Comparison of ENCODE assay signal across 17 cellular contexts in the genomic region with DNA sequence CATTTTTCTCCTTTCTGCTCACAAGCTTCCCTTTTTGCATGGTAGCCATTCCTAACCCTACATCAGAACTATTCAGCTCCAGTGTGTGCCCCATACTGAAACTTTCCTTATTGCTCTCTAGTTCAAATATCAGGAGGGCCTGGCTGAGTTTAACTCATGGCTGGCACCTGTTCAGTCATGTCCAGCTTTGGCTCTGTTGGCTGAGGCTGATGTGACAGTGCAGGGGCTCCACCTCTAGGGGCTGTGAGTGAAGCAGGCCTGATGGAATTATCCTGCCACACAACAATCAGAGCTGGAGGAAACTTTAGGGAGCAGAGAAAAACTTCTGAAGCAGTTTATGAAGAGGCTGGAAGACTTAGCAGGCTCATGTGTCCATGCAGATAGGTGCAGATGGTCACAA. TPM values are rescaled to one million over a fixed set of nuclear protein-coding genes. Genes with fewer than 3 reads are reported as not detected.
DNase-seq lines count a peak whose midpoint lies in the region; ATAC-seq and TF ChIP-seq lines count a peak whose summit lies in the region.
"Had no signal": no experiment of that assay in that cellular context is flagged by ENCODE, and none has a peak within 500 bp of the region (broad histone marks: within the 10 kb centered on the region; RNA-seq: fewer than 3 reads in every experiment).

No MANE protein-coding gene starts in this region.

- CTCF ChIA-PET in activated naive CD4-positive, alpha-beta T cell treated with anti-CD3 and anti-CD28 coated beads for 36 hours (lab: Charles Lee): interaction anchor here (1.0 to 1.4 kb wide), 2 partner anchors 9 to 16 kb away, joined by 4 to 6 read pairs; a partner anchor contains a TSS
- CTCF ChIA-PET in activated CD8-positive, alpha-beta T cell treated with anti-CD3 and anti-CD28 coated beads for 36 hours (lab: Charles Lee): interaction anchor here (0.6 kb wide), 1 partner anchor 49 kb away, joined by 3 read pairs; no protein-coding TSS in a partner anchor

- H3K4me1 Mint-ChIP-seq in activated naive CD4-positive, alpha-beta T cell treated with anti-CD3 and anti-CD28 coated beads for 36 hours (ENCODE audit: low read depth): no peaks in the 10 kb centered on the region
- H3K4me1 Mint-ChIP-seq in activated CD8-positive, alpha-beta T cell treated with anti-CD3 and anti-CD28 coated beads for 36 hours (ENCODE audit: low read depth): no peaks in the 10 kb centered on the region
- H3K4me1 Mint-ChIP-seq in chondrocyte (ENCODE audit: low read depth): no peaks in the 10 kb centered on the region
- H3K4me1 Mint-ChIP-seq: CD14-positive monocyte had no signal

- peak overlapping the region in 2 of 3 donors; percentile 24 to 58 for H3K9ac ChIP-seq in skeletal muscle tissue (ENCODE audit: low read depth in 1 of 3, low read length in 3 of 3)

- no peak for DNase-seq in activated naive CD4-positive, alpha-beta T cell treated with anti-CD3 and anti-CD28 coated beads for 36 hours
- DNase-seq in activated naive CD4-positive, alpha-beta T cell treated with anti-CD3 and anti-CD28 coated beads, Interleukin-2, amount 50 U/mL, for 16 hours: no peak
- DNase-seq in activated CD8-positive, alpha-beta T cell treated with anti-CD3 and anti-CD28 coated beads for 36 hours: no peak
- DNase-seq in left lobe of liver (ENCODE audit: low spot score): no peak
- DNase-seq in germinal center (ENCODE audit: low spot score): no peak
- no peak for DNase-seq in RKO (ENCODE audit: low spot score)
- DNase-seq in chondrocyte (ENCODE audit: low spot score): no peak
- DNase-seq: COR-L47, DMS53, HCEC 1CT, NCI-H1048, NCI-H146, NCI-H2081 treated with DMSO at 0.1 percent for 48 hours, NCI-H524, RPMI8226 had no signal

- peaks cover 14 to 28% (median 15%) of the 10 kb centered on the region in 3 donors for H3K4me1 ChIP-seq in skeletal muscle tissue (ENCODE audit: control insufficient read depth in 3 of 3, insufficient read depth in 3 of 3, low read length in 3 of 3)

- H3K9me3 Mint-ChIP-seq in activated naive CD4-positive, alpha-beta T cell treated with anti-CD3 and anti-CD28 coated beads for 36 hours: no peaks in the 10 kb centered on the region
- no peaks in the 10 kb centered on the region for H3K9me3 Mint-ChIP-seq in activated CD8-positive, alpha-beta T cell treated with anti-CD3 and anti-CD28 coated beads for 36 hours
- no peaks in the 10 kb centered on the region for H3K9me3 Mint-ChIP-seq in chondrocyte (ENCODE audit: low read depth)
- H3K9me3 Mint-ChIP-seq: CD14-positive monocyte had no signal

- peak overlapping the region; percentile 27 for H3K27ac ChIP-seq in skeletal muscle tissue (ENCODE audit: low read depth, low read length)

- no peak for TF ChIP-seq CTCF in activated CD8-positive, alpha-beta T cell treated with anti-CD3 and anti-CD28 coated beads for 36 hours (IDR thresholded peaks at IDR 0.05)
- no peak for TF ChIP-seq CTCF in chondrocyte (IDR thresholded peaks at IDR 0.05)

- H3K27me3 Mint-ChIP-seq in activated naive CD4-positive, alpha-beta T cell treated with anti-CD3 and anti-CD28 coated beads for 36 hours (ENCODE audit: low read depth): no peaks in the 10 kb centered on the region
- no peaks in the 10 kb centered on the region for H3K27me3 Mint-ChIP-seq in activated CD8-positive, alpha-beta T cell treated with anti-CD3 and anti-CD28 coated beads for 36 hours
- H3K27me3 Mint-ChIP-seq in chondrocyte (ENCODE audit: low read depth): no peaks in the 10 kb centered on the region

- POLR2A ChIA-PET in activated CD8-positive, alpha-beta T cell treated with anti-CD3 and anti-CD28 coated beads for 36 hours (lab: Charles Lee): interaction anchor here (1.3 kb wide), 1 partner anchor 11 kb away, joined by 4 read pairs; no protein-coding TSS in a partner anchor

- no peaks in the 10 kb centered on the region for H3K27me3 ChIP-seq in skeletal muscle tissue (ENCODE audit: control insufficient read depth in 3 of 3, insufficient read depth in 3 of 3, low read length in 3 of 3)

- H3K9me3 ChIP-seq in skeletal muscle tissue (ENCODE audit: control insufficient read depth in 3 of 3, low read length in 3 of 3): no peaks in the 10 kb centered on the region

- H3K27ac Mint-ChIP-seq in activated naive CD4-positive, alpha-beta T cell treated with anti-CD3 and anti-CD28 coated beads for 36 hours: peak overlapping the region; percentile 39
- H3K27ac Mint-ChIP-seq in activated CD8-positive, alpha-beta T cell treated with anti-CD3 and anti-CD28 coated beads for 36 hours: peak overlapping the region; percentile 28
- H3K27ac Mint-ChIP-seq in chondrocyte (ENCODE audit: unreplicated experiment): no peak overlapping the region

- H3K36me3 Mint-ChIP-seq in activated naive CD4-positive, alpha-beta T cell treated with anti-CD3 and anti-CD28 coated beads for 36 hours (ENCODE audit: low read depth): peaks cover 18% of the 10 kb centered on the region
- peaks cover 38% of the 10 kb centered on the region for H3K36me3 Mint-ChIP-seq in activated CD8-positive, alpha-beta T cell treated with anti-CD3 and anti-CD28 coated beads for 36 hours (ENCODE audit: low read depth)
- peaks cover 41% of the 10 kb centered on the region for H3K36me3 Mint-ChIP-seq in chondrocyte (ENCODE audit: low read depth)

- H3K4me3 ChIP-seq in skeletal muscle tissue (ENCODE audit: low read length in 3 of 3): peak overlapping the region in 1 of 3 donors; percentile 16

- peaks cover 55 to 75% (median 64%) of the 10 kb centered on the region in 3 donors for H3K36me3 ChIP-seq in skeletal muscle tissue (ENCODE audit: control insufficient read depth in 3 of 3, insufficient read depth in 3 of 3, low read length in 3 of 3)

- intact Hi-C loops in activated naive CD4-positive, alpha-beta T cell treated with anti-CD3 and anti-CD28 coated beads for 36 hours (cut with micrococcal nuclease): no loop called here
- intact Hi-C loops in activated CD8-positive, alpha-beta T cell treated with anti-CD3 and anti-CD28 coated beads for 36 hours (cut with micrococcal nuclease): no loop called here

- no peak overlapping the region for H3K4me3 Mint-ChIP-seq in activated naive CD4-positive, alpha-beta T cell treated with anti-CD3 and anti-CD28 coated beads for 36 hours
- no peak overlapping the region for H3K4me3 Mint-ChIP-seq in activated CD8-positive, alpha-beta T cell treated with anti-CD3 and anti-CD28 coated beads for 36 hours
- no peak overlapping the region for H3K4me3 Mint-ChIP-seq in chondrocyte (ENCODE audit: unreplicated experiment)
- H3K4me3 Mint-ChIP-seq: CD14-positive monocyte had no signal

- ATAC-seq in activated CD8-positive, alpha-beta T cell treated with anti-CD3 and anti-CD28 coated beads for 36 hours: no peak
- ATAC-seq in left lobe of liver: peak; percentile 36

RNA-seq across cellular contexts. Expression of a gene that starts 8.5 kb away (rescaled TPM):
- total RNA-seq in activated naive CD4-positive, alpha-beta T cell treated with anti-CD3 and anti-CD28 coated beads for 36 hours: 10 to 100 TPM; 17.6 to 17.7 TPM
- 10 to 100 TPM; 20.2 to 23.2 TPM for total RNA-seq in activated CD8-positive, alpha-beta T cell treated with anti-CD3 and anti-CD28 coated beads for 36 hours
- 20.8 TPM for total RNA-seq in left lobe of liver
- total RNA-seq in skeletal muscle tissue: 34.4 TPM
- total RNA-seq in chondrocyte: 16.6 to 25.9 TPM (median 18.4 TPM) in 3 replicates

RNA-seq across cellular contexts. Expression of a gene that starts 8.7 kb away (rescaled TPM):
- total RNA-seq in activated naive CD4-positive, alpha-beta T cell treated with anti-CD3 and anti-CD28 coated beads for 36 hours: 1 to 10 TPM; 1.5 to 1.6 TPM
- 1 to 10 TPM; 1.0 to 1.3 TPM for total RNA-seq in activated CD8-positive, alpha-beta T cell treated with anti-CD3 and anti-CD28 coated beads for 36 hours
- 1.3 TPM for total RNA-seq in left lobe of liver
- total RNA-seq in skeletal muscle tissue: 5.7 TPM
- total RNA-seq in chondrocyte: 5.5 to 5.9 TPM (median 5.8 TPM) in 3 replicates
